Comparison of ENCODE assay signal across 1 cellular context in the genomic region with DNA sequence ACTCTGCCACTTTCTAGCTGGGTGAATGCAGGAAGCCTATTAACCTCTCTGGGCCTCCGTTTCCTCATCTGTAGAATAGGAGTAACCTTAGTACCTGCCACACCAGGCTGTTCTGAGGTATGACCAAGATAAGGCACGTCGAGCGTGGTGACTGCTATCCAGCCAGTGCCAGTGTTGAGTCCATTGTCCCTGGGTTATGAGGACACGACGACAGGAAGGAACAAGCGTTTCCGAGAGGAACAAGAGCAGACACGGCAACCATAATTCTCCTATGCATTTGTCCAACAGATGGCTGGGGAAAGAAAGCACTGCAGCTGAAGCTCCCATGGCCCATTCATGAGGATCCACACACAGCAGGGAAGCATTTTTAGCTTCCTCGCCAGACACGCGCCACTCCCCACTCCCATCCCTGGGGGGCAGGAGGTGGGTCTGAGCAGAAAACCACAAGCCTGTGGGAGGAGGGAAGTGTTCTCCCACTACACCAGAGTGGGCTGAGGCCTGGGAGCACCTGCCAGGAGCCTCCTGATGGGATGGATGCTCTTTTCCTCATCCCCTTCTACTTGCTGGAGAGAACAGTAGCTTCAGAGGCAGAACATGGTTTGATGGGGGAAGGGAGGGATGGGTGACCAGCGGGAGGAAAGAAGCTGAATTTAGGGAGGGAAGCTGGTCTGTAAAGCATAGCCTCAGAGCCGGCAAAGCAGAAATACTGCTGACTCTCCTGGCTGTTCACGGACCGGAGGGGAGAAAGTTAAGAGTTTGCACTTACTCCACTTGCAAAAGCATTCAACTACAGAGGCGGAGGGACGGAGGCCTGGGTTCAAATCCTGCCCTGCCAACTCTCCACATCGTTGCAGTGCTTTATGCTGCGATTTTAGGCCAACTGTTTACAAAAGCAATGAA.
TF ChIP-seq lines count a peak whose summit lies in the region.

No MANE protein-coding gene starts in this region.

TF ChIP-seq in HepG2, 621 proteins besides CTCF, POLR2A, EP300 and RAD21:
- TF ChIP-seq ZNF331 (CRISPR knock-in tag; IDR thresholded peaks at IDR 0.05) (no peak), KDM1A (CRISPR knock-in tag; IDR thresholded peaks at IDR 0.05) (no peak)
TF ChIP-seq in HepG2: peak in this region for 0.
